Comparison of ENCODE assay signal across 1 cellular context in the genomic region with DNA sequence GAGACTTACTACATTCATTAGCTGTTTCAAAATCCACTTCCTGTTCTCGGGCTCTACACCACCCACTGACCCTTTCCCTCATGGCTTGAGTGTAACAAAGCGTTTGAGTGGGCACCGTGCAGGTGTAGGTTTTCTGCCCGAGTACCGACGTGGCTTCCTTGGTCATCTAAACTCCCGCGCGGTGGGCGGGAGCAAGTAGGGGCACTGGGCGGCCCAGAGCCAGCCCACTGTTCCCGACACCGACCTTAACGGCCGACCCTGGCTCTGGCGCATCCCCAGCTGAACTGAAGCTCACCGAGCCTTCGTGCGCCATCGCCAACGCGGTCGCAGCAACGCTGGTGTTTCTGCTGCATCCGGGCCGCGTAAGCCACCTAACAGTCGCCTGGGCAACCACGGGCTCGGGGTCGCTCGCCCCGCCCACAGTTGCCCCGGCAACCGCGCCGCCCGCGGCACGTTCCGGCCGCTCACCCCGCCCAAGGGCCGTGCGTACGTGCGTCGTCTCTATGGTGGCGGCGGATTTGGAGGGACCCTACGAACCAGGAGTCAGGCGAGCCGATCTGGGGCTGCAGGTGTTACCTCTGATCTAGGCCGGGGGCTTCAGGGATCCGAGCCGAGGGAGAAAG.
TF ChIP-seq lines count a peak whose summit lies in the region.

A gene (minus strand): TSS at position 372 of the 623 bp plus-strand sequence. CDS start 59 bp downstream, at position 313.
A gene with protein sequence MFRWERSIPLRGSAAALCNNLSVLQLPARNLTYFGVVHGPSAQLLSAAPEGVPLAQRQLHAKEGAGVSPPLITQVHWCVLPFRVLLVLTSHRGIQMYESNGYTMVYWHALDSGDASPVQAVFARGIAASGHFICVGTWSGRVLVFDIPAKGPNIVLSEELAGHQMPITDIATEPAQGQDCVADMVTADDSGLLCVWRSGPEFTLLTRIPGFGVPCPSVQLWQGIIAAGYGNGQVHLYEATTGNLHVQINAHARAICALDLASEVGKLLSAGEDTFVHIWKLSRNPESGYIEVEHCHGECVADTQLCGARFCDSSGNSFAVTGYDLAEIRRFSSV (plus strand): TSS at position 483 of the 623 bp plus-strand sequence. CDS start 424 bp downstream, outside the sequence.

TF ChIP-seq in K562, 482 proteins besides CTCF, POLR2A, EP300 and RAD21 (continued from another document and continues in another):
- TF ChIP-seq, protein P1, sequence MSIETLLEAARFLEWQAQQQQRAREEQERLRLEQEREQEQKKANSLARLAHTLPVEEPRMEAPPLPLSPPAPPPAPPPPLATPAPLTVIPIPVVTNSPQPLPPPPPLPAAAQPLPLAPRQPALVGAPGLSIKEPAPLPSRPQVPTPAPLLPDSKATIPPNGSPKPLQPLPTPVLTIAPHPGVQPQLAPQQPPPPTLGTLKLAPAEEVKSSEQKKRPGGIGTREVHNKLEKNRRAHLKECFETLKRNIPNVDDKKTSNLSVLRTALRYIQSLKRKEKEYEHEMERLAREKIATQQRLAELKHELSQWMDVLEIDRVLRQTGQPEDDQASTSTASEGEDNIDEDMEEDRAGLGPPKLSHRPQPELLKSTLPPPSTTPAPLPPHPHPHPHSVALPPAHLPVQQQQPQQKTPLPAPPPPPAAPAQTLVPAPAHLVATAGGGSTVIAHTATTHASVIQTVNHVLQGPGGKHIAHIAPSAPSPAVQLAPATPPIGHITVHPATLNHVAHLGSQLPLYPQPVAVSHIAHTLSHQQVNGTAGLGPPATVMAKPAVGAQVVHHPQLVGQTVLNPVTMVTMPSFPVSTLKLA (conservative IDR thresholded peaks at IDR 0.05): peak; percentile 40 to 55; a peak in 2 of 4 replicates
- TF ChIP-seq, protein P2, sequence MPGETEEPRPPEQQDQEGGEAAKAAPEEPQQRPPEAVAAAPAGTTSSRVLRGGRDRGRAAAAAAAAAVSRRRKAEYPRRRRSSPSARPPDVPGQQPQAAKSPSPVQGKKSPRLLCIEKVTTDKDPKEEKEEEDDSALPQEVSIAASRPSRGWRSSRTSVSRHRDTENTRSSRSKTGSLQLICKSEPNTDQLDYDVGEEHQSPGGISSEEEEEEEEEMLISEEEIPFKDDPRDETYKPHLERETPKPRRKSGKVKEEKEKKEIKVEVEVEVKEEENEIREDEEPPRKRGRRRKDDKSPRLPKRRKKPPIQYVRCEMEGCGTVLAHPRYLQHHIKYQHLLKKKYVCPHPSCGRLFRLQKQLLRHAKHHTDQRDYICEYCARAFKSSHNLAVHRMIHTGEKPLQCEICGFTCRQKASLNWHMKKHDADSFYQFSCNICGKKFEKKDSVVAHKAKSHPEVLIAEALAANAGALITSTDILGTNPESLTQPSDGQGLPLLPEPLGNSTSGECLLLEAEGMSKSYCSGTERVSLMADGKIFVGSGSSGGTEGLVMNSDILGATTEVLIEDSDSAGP (CRISPR knock-in tag; IDR thresholded peaks at IDR 0.05): no peak
- TF ChIP-seq, protein P3, sequence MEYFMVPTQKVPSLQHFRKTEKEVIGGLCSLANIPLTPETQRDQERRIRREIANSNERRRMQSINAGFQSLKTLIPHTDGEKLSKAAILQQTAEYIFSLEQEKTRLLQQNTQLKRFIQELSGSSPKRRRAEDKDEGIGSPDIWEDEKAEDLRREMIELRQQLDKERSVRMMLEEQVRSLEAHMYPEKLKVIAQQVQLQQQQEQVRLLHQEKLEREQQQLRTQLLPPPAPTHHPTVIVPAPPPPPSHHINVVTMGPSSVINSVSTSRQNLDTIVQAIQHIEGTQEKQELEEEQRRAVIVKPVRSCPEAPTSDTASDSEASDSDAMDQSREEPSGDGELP (CRISPR knock-in tag; IDR thresholded peaks at IDR 0.05; ENCODE audit: borderline replicate concordance): peak; percentile 70
- TF ChIP-seq ZNF561 (CRISPR knock-in tag; conservative IDR thresholded peaks at IDR 0.05): no peak
- TF ChIP-seq U2AF1 (optimal IDR thresholded peaks at IDR 0.05; ENCODE audit: low read depth, low read length): no peak
- TF ChIP-seq DNMT1 (IDR thresholded peaks at IDR 0.05): no peak
- TF ChIP-seq MBD2 (IDR thresholded peaks at IDR 0.05; ENCODE audit: borderline replicate concordance, low read depth): peak; percentile 58; the same call in 1 of the 2 replicates
- peak; percentile 34; the same call in 1 of the 2 replicates for TF ChIP-seq SP1 (CRISPR knock-in tag; IDR thresholded peaks at IDR 0.05)
- no peak for TF ChIP-seq ZNF12 (CRISPR knock-in tag; IDR thresholded peaks at IDR 0.05)
- TF ChIP-seq, protein P4, sequence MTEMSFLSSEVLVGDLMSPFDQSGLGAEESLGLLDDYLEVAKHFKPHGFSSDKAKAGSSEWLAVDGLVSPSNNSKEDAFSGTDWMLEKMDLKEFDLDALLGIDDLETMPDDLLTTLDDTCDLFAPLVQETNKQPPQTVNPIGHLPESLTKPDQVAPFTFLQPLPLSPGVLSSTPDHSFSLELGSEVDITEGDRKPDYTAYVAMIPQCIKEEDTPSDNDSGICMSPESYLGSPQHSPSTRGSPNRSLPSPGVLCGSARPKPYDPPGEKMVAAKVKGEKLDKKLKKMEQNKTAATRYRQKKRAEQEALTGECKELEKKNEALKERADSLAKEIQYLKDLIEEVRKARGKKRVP (CRISPR knock-in tag; IDR thresholded peaks at IDR 0.05): no peak
- TF ChIP-seq RFX5 (IDR thresholded peaks at IDR 0.05; ENCODE audit: low read depth, low read length): no peak
- TF ChIP-seq, protein P5, sequence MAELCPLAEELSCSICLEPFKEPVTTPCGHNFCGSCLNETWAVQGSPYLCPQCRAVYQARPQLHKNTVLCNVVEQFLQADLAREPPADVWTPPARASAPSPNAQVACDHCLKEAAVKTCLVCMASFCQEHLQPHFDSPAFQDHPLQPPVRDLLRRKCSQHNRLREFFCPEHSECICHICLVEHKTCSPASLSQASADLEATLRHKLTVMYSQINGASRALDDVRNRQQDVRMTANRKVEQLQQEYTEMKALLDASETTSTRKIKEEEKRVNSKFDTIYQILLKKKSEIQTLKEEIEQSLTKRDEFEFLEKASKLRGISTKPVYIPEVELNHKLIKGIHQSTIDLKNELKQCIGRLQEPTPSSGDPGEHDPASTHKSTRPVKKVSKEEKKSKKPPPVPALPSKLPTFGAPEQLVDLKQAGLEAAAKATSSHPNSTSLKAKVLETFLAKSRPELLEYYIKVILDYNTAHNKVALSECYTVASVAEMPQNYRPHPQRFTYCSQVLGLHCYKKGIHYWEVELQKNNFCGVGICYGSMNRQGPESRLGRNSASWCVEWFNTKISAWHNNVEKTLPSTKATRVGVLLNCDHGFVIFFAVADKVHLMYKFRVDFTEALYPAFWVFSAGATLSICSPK (IDR thresholded peaks at IDR 0.05; ENCODE audit: borderline replicate concordance): no peak
- TF ChIP-seq, protein P6, sequence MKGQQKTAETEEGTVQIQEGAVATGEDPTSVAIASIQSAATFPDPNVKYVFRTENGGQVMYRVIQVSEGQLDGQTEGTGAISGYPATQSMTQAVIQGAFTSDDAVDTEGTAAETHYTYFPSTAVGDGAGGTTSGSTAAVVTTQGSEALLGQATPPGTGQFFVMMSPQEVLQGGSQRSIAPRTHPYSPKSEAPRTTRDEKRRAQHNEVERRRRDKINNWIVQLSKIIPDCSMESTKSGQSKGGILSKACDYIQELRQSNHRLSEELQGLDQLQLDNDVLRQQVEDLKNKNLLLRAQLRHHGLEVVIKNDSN (CRISPR knock-in tag; IDR thresholded peaks at IDR 0.05): no peak
- TF ChIP-seq SP2 (IDR thresholded peaks at IDR 0.05; ENCODE audit: extremely low read depth, low read depth, low read length, poor library complexity, severe bottlenecking): peak; percentile 4
- peak in 1 of 2 experiments; percentile 95; a peak in 2 of 4 replicates for TF ChIP-seq CSDE1 (IDR thresholded peaks at IDR 0.05)
- TF ChIP-seq ZNF347 (CRISPR knock-in tag; IDR thresholded peaks at IDR 0.05; ENCODE audit: low read depth): no peak
- no peak for TF ChIP-seq MYC (IDR thresholded peaks at IDR 0.05; ENCODE audit: low read depth, low read length)
- TF ChIP-seq MYC (CRISPR knock-in tag; IDR thresholded peaks at IDR 0.05; ENCODE audit: borderline replicate concordance, low read depth): no peak
- TF ChIP-seq, protein P7, sequence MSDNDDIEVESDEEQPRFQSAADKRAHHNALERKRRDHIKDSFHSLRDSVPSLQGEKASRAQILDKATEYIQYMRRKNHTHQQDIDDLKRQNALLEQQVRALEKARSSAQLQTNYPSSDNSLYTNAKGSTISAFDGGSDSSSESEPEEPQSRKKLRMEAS (CRISPR knock-in tag; IDR thresholded peaks at IDR 0.05): peak; percentile 49
- TF ChIP-seq GATAD2B (IDR thresholded peaks at IDR 0.05; ENCODE audit: borderline replicate concordance): no peak
- TF ChIP-seq HNRNPUL1 (IDR thresholded peaks at IDR 0.05; ENCODE audit: low read length): no peak
- no peak for TF ChIP-seq CREBBP (IDR thresholded peaks at IDR 0.05; ENCODE audit: low read depth, low read length)
- no peak for TF ChIP-seq ZNF57 (CRISPR knock-in tag; IDR thresholded peaks at IDR 0.05)
- 0 out of 2 replicates have a peak, but pooled peaks have one; percentile 16 for TF ChIP-seq HCFC1 (IDR thresholded peaks at IDR 0.05; ENCODE audit: low read depth, low read length)
- no peak for TF ChIP-seq GTF2E2 (tag; IDR thresholded peaks at IDR 0.05)
- TF ChIP-seq, protein P8, sequence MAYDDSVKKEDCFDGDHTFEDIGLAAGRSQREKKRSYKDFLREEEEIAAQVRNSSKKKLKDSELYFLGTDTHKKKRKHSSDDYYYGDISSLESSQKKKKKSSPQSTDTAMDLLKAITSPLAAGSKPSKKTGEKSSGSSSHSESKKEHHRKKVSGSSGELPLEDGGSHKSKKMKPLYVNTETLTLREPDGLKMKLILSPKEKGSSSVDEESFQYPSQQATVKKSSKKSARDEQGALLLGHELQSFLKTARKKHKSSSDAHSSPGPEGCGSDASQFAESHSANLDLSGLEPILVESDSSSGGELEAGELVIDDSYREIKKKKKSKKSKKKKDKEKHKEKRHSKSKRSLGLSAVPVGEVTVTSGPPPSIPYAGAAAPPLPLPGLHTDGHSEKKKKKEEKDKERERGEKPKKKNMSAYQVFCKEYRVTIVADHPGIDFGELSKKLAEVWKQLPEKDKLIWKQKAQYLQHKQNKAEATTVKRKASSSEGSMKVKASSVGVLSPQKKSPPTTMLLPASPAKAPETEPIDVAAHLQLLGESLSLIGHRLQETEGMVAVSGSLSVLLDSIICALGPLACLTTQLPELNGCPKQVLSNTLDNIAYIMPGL (CRISPR knock-in tag; IDR thresholded peaks at IDR 0.05): no peak
- TF ChIP-seq ZEB2 (IDR thresholded peaks at IDR 0.05): no peak
- TF ChIP-seq, protein P9, sequence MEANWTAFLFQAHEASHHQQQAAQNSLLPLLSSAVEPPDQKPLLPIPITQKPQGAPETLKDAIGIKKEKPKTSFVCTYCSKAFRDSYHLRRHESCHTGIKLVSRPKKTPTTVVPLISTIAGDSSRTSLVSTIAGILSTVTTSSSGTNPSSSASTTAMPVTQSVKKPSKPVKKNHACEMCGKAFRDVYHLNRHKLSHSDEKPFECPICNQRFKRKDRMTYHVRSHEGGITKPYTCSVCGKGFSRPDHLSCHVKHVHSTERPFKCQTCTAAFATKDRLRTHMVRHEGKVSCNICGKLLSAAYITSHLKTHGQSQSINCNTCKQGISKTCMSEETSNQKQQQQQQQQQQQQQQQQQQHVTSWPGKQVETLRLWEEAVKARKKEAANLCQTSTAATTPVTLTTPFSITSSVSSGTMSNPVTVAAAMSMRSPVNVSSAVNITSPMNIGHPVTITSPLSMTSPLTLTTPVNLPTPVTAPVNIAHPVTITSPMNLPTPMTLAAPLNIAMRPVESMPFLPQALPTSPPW (CRISPR knock-in tag; IDR thresholded peaks at IDR 0.05): peak; percentile 72
- peak; percentile 10 for TF ChIP-seq RBBP5 (IDR thresholded peaks at IDR 0.05; ENCODE audit: borderline replicate concordance, insufficient read depth, low read length, poor library complexity, severe bottlenecking)
- peak in 1 of 2 experiments; percentile 73; a peak in 1 of 4 replicates for TF ChIP-seq RCOR1 (IDR thresholded peaks at IDR 0.05; ENCODE audit: borderline replicate concordance in 1 of 2, low read depth in 2 of 2, low read length in 2 of 2)
- TF ChIP-seq PHF20 (IDR thresholded peaks at IDR 0.05; ENCODE audit: partially characterized antibody): peak; percentile 43
- TF ChIP-seq ELF1 (tag; IDR thresholded peaks at IDR 0.05): no peak
- TF ChIP-seq CBX3 (IDR thresholded peaks at IDR 0.05; ENCODE audit: borderline replicate concordance in 1 of 2, low read length in 2 of 2): no peak
- TF ChIP-seq TBP (optimal IDR thresholded peaks at IDR 0.05; ENCODE audit: low read depth, low read length): no peak
- TF ChIP-seq CCNT2 (IDR thresholded peaks at IDR 0.05; ENCODE audit: borderline replicate concordance, extremely low read depth, insufficient read length, low read depth, low read length): peak; percentile 24
- TF ChIP-seq CREM (IDR thresholded peaks at IDR 0.05; ENCODE audit: low read depth): peak; percentile 62; the same call in 1 of the 2 replicates
- TF ChIP-seq TRIM28 (IDR thresholded peaks at IDR 0.05): no peak
- TF ChIP-seq NR2C1 (IDR thresholded peaks at IDR 0.05): no peak
- no peak for TF ChIP-seq NR2C1 (tag; IDR thresholded peaks at IDR 0.05)
- no peak for TF ChIP-seq TCF7L2 (IDR thresholded peaks at IDR 0.05; ENCODE audit: low read depth, low read length)
- peak; percentile 33; the same call in 1 of the 2 replicates for TF ChIP-seq ETV1 (tag; conservative IDR thresholded peaks at IDR 0.05; ENCODE audit: low read depth)
- no peak for TF ChIP-seq ZNF778 (CRISPR knock-in tag; IDR thresholded peaks at IDR 0.05)
- TF ChIP-seq, protein P10, sequence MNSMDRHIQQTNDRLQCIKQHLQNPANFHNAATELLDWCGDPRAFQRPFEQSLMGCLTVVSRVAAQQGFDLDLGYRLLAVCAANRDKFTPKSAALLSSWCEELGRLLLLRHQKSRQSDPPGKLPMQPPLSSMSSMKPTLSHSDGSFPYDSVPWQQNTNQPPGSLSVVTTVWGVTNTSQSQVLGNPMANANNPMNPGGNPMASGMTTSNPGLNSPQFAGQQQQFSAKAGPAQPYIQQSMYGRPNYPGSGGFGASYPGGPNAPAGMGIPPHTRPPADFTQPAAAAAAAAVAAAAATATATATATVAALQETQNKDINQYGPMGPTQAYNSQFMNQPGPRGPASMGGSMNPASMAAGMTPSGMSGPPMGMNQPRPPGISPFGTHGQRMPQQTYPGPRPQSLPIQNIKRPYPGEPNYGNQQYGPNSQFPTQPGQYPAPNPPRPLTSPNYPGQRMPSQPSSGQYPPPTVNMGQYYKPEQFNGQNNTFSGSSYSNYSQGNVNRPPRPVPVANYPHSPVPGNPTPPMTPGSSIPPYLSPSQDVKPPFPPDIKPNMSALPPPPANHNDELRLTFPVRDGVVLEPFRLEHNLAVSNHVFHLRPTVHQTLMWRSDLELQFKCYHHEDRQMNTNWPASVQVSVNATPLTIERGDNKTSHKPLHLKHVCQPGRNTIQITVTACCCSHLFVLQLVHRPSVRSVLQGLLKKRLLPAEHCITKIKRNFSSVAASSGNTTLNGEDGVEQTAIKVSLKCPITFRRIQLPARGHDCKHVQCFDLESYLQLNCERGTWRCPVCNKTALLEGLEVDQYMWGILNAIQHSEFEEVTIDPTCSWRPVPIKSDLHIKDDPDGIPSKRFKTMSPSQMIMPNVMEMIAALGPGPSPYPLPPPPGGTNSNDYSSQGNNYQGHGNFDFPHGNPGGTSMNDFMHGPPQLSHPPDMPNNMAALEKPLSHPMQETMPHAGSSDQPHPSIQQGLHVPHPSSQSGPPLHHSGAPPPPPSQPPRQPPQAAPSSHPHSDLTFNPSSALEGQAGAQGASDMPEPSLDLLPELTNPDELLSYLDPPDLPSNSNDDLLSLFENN (IDR thresholded peaks at IDR 0.05; ENCODE audit: low read depth in 2 of 2, low read length in 2 of 2): no peak
- peak; percentile 37 for TF ChIP-seq KDM5B (IDR thresholded peaks at IDR 0.05; ENCODE audit: insufficient replicate concordance, low read depth, low read length)
- TF ChIP-seq PHF8 (IDR thresholded peaks at IDR 0.05; ENCODE audit: borderline replicate concordance, low read length): peak; percentile 31; the same call in 1 of the 2 replicates
- TF ChIP-seq RUNX1 (IDR thresholded peaks at IDR 0.05; ENCODE audit: low read depth): no peak
- TF ChIP-seq ZNF311 (CRISPR knock-in tag; IDR thresholded peaks at IDR 0.05): no peak
- peak; percentile 84 for TF ChIP-seq CXXC5 (CRISPR knock-in tag; IDR thresholded peaks at IDR 0.05)
